ENCODE assay signal across 9 cellular contexts in genomic region chr14:37172936-37173613, GRCh38. TPM values are rescaled to one million over a fixed set of nuclear protein-coding genes. Genes with fewer than 3 reads are reported as not detected.
DNase-seq lines count a peak whose midpoint lies in the region; ATAC-seq and TF ChIP-seq lines count a peak whose summit lies in the region.
"Had no signal": no experiment of that assay in that cellular context is flagged by ENCODE, and none has a peak within 500 bp of the region (broad histone marks: within the 10 kb centered on the region; RNA-seq: fewer than 3 reads in every experiment).

No MANE protein-coding gene starts in this region.

- H3K4me3 ChIP-seq in right lobe of liver (peak overlapping the region; percentile 67 to 91 (median 76)), thoracic aorta (peak overlapping the region; percentile 91)

- no peak for TF ChIP-seq POLR2A in right lobe of liver (IDR thresholded peaks at IDR 0.05)

- no peaks in the 10 kb centered on the region for H3K36me3 Mint-ChIP-seq in chondrocyte (ENCODE audit: low read depth)

- H3K9me3 Mint-ChIP-seq in chondrocyte (ENCODE audit: low read depth), result no peaks in the 10 kb centered on the region

- no peaks in the 10 kb centered on the region for H3K27me3 Mint-ChIP-seq in chondrocyte (ENCODE audit: low read depth)

- peaks cover 16% of the 10 kb centered on the region for H3K4me1 Mint-ChIP-seq in chondrocyte (ENCODE audit: low read depth)

- 61% methylated on average over 5 of the region's 5 CpGs for WGBS in right lobe of liver (ENCODE audit: insufficient coverage, low coverage, low lambda C conversion rate, missing lambda C conversion rate)

- peaks cover 0 to 23% (median 5%) of the 10 kb centered on the region in 4 donors for H3K4me1 ChIP-seq in right lobe of liver
- H3K4me1 ChIP-seq in thoracic aorta (ENCODE audit: control insufficient read depth in 1 of 2, low read depth in 2 of 2), result peaks cover 0 to 8% of the 10 kb centered on the region in 2 donors

- H3K27ac ChIP-seq in right lobe of liver (no peak overlapping the region), thoracic aorta (no peak overlapping the region)

- H3K4me3 Mint-ChIP-seq in chondrocyte (ENCODE audit: unreplicated experiment), result peak overlapping the region; percentile 96

- no peaks in the 10 kb centered on the region for H3K27me3 ChIP-seq in right lobe of liver
- H3K27me3 ChIP-seq in thoracic aorta (replicated peaks; ENCODE audit: insufficient read depth), result no peaks in the 10 kb centered on the region

- TF ChIP-seq CTCF in chondrocyte (IDR thresholded peaks at IDR 0.05), result no peak
- no peak for TF ChIP-seq CTCF in right lobe of liver (IDR thresholded peaks at IDR 0.05)
- no peak for TF ChIP-seq CTCF in thoracic aorta (IDR thresholded peaks at IDR 0.05)

- H3K36me3 ChIP-seq in right lobe of liver, result no peaks in the 10 kb centered on the region
- H3K36me3 ChIP-seq in thoracic aorta, result no peaks in the 10 kb centered on the region

- no peak overlapping the region for H3K27ac Mint-ChIP-seq in chondrocyte (ENCODE audit: unreplicated experiment)

- DNase-seq in NCI-H1694 treated with DMSO at 0.1 percent for 48 hours (lab: John Stamatoyannopoulos, UW), result peak; percentile 33
- DNase-seq in NCI-H1694 (lab: John Stamatoyannopoulos, UW), result no peak
- DNase-seq in chondrocyte (ENCODE audit: low spot score), result no peak
- DNase-seq in right lobe of liver, result no peak
- no peak for DNase-seq in thoracic aorta (ENCODE audit: low spot score)
- DNase-seq in activated naive CD4-positive, alpha-beta T cell (lab: John Stamatoyannopoulos, UW), result no peak
- no peak for DNase-seq in H4 (ENCODE audit: low spot score)
- DNase-seq: KBM-7 had no signal

- ATAC-seq in right lobe of liver, result no peak
- no peak for ATAC-seq in thoracic aorta (ENCODE audit: insufficient number of reproducible peaks, low FRiP score, low read depth)
- no peak for ATAC-seq in GM19452 (IDR thresholded peaks at IDR 0.05; ENCODE audit: unreplicated experiment)

- no peaks in the 10 kb centered on the region for H3K9me3 ChIP-seq in right lobe of liver
- no peaks in the 10 kb centered on the region for H3K9me3 ChIP-seq in thoracic aorta

- intact Hi-C loops in right lobe of liver (cut with DNase I), result no loop called here

RNA-seq across cellular contexts. Expression of gene SLC25A21, which starts 0.7 kb away (rescaled TPM):
- total RNA-seq in chondrocyte, result 0.22 to 1.1 TPM (median 0.36 TPM) in 3 replicates
- total RNA-seq in right lobe of liver, result under 1 TPM in 5 of 6 experiments, not detected in 1; 0.09 to 0.37 (median 0.18) TPM
- total RNA-seq in thoracic aorta, result 1 to 10 TPM in 1 of 2 donors, not detected in 1; 1.2 TPM
- total RNA-seq in H4 (2014; rRNA removed; shearing (Covaris generic)), result not detected in 2 replicates

RNA-seq across cellular contexts. Expression of gene MIPOL1, which starts 24.7 kb away (rescaled TPM):
- 9.8 to 14.5 TPM (median 11.6 TPM) in 3 replicates for total RNA-seq in chondrocyte
- total RNA-seq in right lobe of liver, result 1 to 10 TPM; 3.0 to 5.7 (median 4.0) TPM
- total RNA-seq in thoracic aorta, result 10 to 100 TPM; 13.1 to 16.8 TPM
- total RNA-seq in H4 (2014; rRNA removed; shearing (Covaris generic)), result 0.06 TPM in 1 of 2 replicates, not detected in the other
